14 cellular contexts compared by ENCODE assay signal in genomic region chr1:207891148-207891547, GRCh38. TPM values are rescaled to one million over a fixed set of nuclear protein-coding genes. Genes with fewer than 3 reads are reported as not detected.
DNase-seq lines count a peak whose midpoint lies in the region; ATAC-seq and TF ChIP-seq lines count a peak whose summit lies in the region.
"Had no signal": no experiment of that assay in that cellular context is flagged by ENCODE, and none has a peak within 500 bp of the region (broad histone marks: within the 10 kb centered on the region; RNA-seq: fewer than 3 reads in every experiment).

No MANE protein-coding gene starts in this region.

- H3K9me3 ChIP-seq in mucosa of rectum (ENCODE audit: control insufficient read depth in 2 of 2, low read length in 2 of 2) (no peaks in the 10 kb centered on the region), tibial artery (no peaks in the 10 kb centered on the region)

- TF ChIP-seq CTCF in tibial artery (IDR thresholded peaks at IDR 0.05): no peak

- H3K27ac ChIP-seq in mucosa of rectum (ENCODE audit: low read depth in 2 of 2, low read length in 2 of 2) (peak overlapping the region; percentile 38 to 57), tibial artery (peak overlapping the region; percentile 75 to 80)

- intact Hi-C loops in tibial artery (cut with DNase I; ENCODE audit: low total_unique reads): no loop called here

- H3K9ac ChIP-seq in mucosa of rectum (ENCODE audit: low read depth in 1 of 2, low read length in 2 of 2): no peak overlapping the region

- H3K4me1 ChIP-seq in mucosa of rectum (ENCODE audit: control insufficient read depth in 2 of 2, insufficient read depth in 2 of 2, low read length in 2 of 2) (peaks cover 9 to 16% of the 10 kb centered on the region in 2 donors), tibial artery (peaks cover 0 to 41% (median 33%) of the 10 kb centered on the region in 4 donors)

- ATAC-seq in GM19395 (IDR thresholded peaks at IDR 0.05; ENCODE audit: unreplicated experiment): no peak
- ATAC-seq: activated CD4-positive, alpha-beta T cell treated with anti-CD3 and anti-CD28 coated beads for 36 hours; activated T-cell treated with anti-CD3 and anti-CD28 coated beads, Interleukin-2, amount 50 U/mL, for 4 hours; T-cell had no signal

- no peaks in the 10 kb centered on the region for H3K27me3 ChIP-seq in mucosa of rectum (ENCODE audit: control insufficient read depth in 2 of 2, insufficient read depth in 2 of 2, low read length in 2 of 2)
- H3K27me3 ChIP-seq in tibial artery: no peaks in the 10 kb centered on the region

- peak; percentile 53 for DNase-seq in M059J (ENCODE audit: low read depth)
- peak; percentile 40 for DNase-seq in cerebellum (ENCODE audit: low spot score)
- no peak for DNase-seq in tibial artery
- no peak for DNase-seq in pons (ENCODE audit: low spot score)
- no peak for DNase-seq in NCI-H524 treated with DMSO at 0.1 percent for 48 hours (lab: John Stamatoyannopoulos, UW)
- DNase-seq: activated CD4-positive, alpha-beta T cell treated with anti-CD3 and anti-CD28 coated beads for 36 hours; activated T-cell treated with anti-CD3 and anti-CD28 coated beads, Interleukin-2, amount 50 U/mL, for 4 hours; CD4-positive, alpha-beta memory T cell; GF-D8; HCEC 1CT; stimulated activated CD4-positive, alpha-beta T cell treated with anti-CD3 and anti-CD28 coated beads, Interleukin-2, amount 100 ng/mL, for 24 hours; T-cell had no signal

- H3K4me3 ChIP-seq in mucosa of rectum (ENCODE audit: low read length in 2 of 2) (no peak overlapping the region), tibial artery (no peak overlapping the region)

- H3K36me3 ChIP-seq in mucosa of rectum (ENCODE audit: control insufficient read depth in 2 of 2, insufficient read depth in 2 of 2, low read length in 2 of 2): no peaks in the 10 kb centered on the region
- no peaks in the 10 kb centered on the region for H3K36me3 ChIP-seq in tibial artery

RNA-seq across cellular contexts. Expression of gene CD34, which starts 19.8 kb away (rescaled TPM):
- total RNA-seq in M059J (2014; rRNA removed; shearing (Covaris generic)): 0.59 and 1.6 TPM in 2 replicates
- 2.8 TPM for total RNA-seq in cerebellum

Comparison
In these comparisons a context has a peak if more than half of its experiments do, and no peak if none do; other contexts are left out.
1. DNase-seq: peak in M059J (single experiment) and cerebellum (single experiment); none in tibial artery (0 of 2), pons (single experiment) and NCI-H524 treated with DMSO at 0.1 percent for 48 hours (single experiment).